ENCODE assay signal across 8 cellular contexts in the genomic region with DNA sequence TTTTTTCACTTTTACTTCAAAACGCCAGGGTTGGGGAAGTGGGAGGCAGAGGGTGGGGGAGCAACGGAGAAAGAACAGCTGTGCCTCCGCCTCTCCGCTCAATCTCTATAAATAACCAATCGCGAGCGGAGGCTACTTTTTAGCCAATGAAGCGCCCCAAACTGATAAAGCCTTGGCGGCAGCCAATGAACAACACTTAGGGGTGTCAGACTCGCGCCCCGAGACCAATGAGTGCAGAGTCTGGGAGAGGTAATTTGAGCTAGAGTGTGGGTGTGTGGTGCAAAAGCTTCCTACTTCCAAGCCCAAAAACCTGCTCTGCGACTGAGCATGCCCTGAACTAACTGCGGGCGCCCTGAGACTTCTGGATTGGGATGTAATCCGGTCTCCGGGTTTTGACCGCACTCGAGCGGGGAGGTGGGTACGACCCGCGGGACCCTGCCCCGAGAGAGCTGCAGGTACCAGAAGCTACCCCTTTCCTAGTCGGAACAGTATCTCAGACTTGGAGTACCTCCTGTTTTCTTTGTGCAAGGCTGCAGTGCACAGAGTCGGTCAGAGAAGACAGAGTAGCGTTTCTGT. TPM values are rescaled to one million over a fixed set of nuclear protein-coding genes. Genes with fewer than 3 reads are reported as not detected.
DNase-seq lines count a peak whose midpoint lies in the region; ATAC-seq, FAIRE-seq and TF ChIP-seq lines count a peak whose summit lies in the region.

No MANE protein-coding gene starts in this region.

- H3K36me3 ChIP-seq in BE2C (no peaks in the 10 kb centered on the region), liver (ENCODE audit: control insufficient read depth in 4 of 4, insufficient read depth in 3 of 4, low read depth in 1 of 4, low read length in 3 of 4) (no peaks in the 10 kb centered on the region)

- DNase-seq in BE2C, result peak; percentile 68
- DNase-seq in GM19239 (ENCODE audit: insufficient read length, low spot score), result peak; percentile 85
- peak; percentile 40 for DNase-seq in NCI-H526 treated with DMSO at 0.1 percent for 48 hours (lab: John Stamatoyannopoulos, UW)
- DNase-seq in activated CD4-positive, alpha-beta T cell treated with anti-CD3 and anti-CD28 coated beads, Interleukin-2, amount 50 U/mL, for 48 hours, result peak; percentile 85 to 90
- peak; percentile 68 to 94 (median 88) for DNase-seq in dorsolateral prefrontal cortex
- DNase-seq in stimulated activated CD4-positive, alpha-beta T cell treated with anti-CD3 and anti-CD28 coated beads, Interleukin-4, amount 100 ng/mL, for 24 hours, result peak; percentile 92

- H3K9me3 ChIP-seq in BE2C (peaks cover 4% of the 10 kb centered on the region; the same call in 1 of the 2 replicates), liver (ENCODE audit: control insufficient read depth in 4 of 4, low read length in 3 of 4) (no peaks in the 10 kb centered on the region)

- TF ChIP-seq CTCF in BE2C (IDR thresholded peaks at IDR 0.05; ENCODE audit: low read depth, low read length) (no peak), dorsolateral prefrontal cortex (IDR thresholded peaks at IDR 0.05 in 54 of 56, conservative IDR thresholded peaks at IDR 0.05 in 2 of 56; ENCODE audit: low read depth in 1 of 56, partially characterized antibody in 56 of 56) (peak in 11 of 56 donors; percentile 1 to 36 (median 10)), liver (IDR thresholded peaks at IDR 0.05; ENCODE audit: low read depth, low read length, missing input control) (no peak)

- H3K27me3 ChIP-seq in BE2C (peaks cover 18% of the 10 kb centered on the region), dorsolateral prefrontal cortex (no peaks in the 10 kb centered on the region), liver (ENCODE audit: control insufficient read depth in 4 of 4, insufficient read depth in 4 of 4, low read length in 3 of 4) (no peaks in the 10 kb centered on the region)

- WGBS in liver, result under 1% methylated on average over 27 of the region's 27 CpGs

- FAIRE-seq in GM19239 (lab: Jason Lieb, UNC), result peak; percentile 95

- peak overlapping the region; percentile 79 to 98 for H3K9ac ChIP-seq in liver (ENCODE audit: low read depth in 1 of 2, low read length in 2 of 2)

- peak in 1 of 2 donors; percentile 10 for TF ChIP-seq RAD21 in liver (IDR thresholded peaks at IDR 0.05)

- peak; percentile 74 for ATAC-seq in HG03442 (IDR thresholded peaks at IDR 0.05; ENCODE audit: unreplicated experiment)

- intact Hi-C loops in dorsolateral prefrontal cortex (cut with DNase I), result loop anchor here (5.0 kb wide), 4 partner anchors 119 to 1161 kb away; partner anchors contain the start of genes DHX36 (in 1 of the 2) and MBNL1 (in 1 of the 2)

- H3K27ac ChIP-seq in dorsolateral prefrontal cortex (peak overlapping the region; percentile 15 to 96 (median 90)), liver (ENCODE audit: low read depth in 1 of 2, low read length in 2 of 2) (peak overlapping the region; percentile 87 to 99)

- H3K4me3 ChIP-seq in BE2C (ENCODE audit: low read depth, low read length) (peak overlapping the region; percentile 79), dorsolateral prefrontal cortex (peak overlapping the region; percentile 60 to 95 (median 86)), liver (ENCODE audit: low read depth in 1 of 3, low read length in 3 of 3) (peak overlapping the region; percentile 79 to 98 (median 98))

- no peaks in the 10 kb centered on the region for H3K4me1 ChIP-seq in BE2C
- H3K4me1 ChIP-seq in liver (ENCODE audit: control insufficient read depth in 4 of 4, insufficient read depth in 4 of 4, low read length in 3 of 4), result peaks cover 7 to 43% (median 22%) of the 10 kb centered on the region in 4 donors

TF ChIP-seq in liver, 16 proteins besides CTCF, POLR2A, EP300 and RAD21:
- peak in 1 of 2 donors; percentile 38 for TF ChIP-seq EGR1 (IDR thresholded peaks at IDR 0.05; ENCODE audit: low read depth in 2 of 2)
- TF ChIP-seq, protein P1, sequence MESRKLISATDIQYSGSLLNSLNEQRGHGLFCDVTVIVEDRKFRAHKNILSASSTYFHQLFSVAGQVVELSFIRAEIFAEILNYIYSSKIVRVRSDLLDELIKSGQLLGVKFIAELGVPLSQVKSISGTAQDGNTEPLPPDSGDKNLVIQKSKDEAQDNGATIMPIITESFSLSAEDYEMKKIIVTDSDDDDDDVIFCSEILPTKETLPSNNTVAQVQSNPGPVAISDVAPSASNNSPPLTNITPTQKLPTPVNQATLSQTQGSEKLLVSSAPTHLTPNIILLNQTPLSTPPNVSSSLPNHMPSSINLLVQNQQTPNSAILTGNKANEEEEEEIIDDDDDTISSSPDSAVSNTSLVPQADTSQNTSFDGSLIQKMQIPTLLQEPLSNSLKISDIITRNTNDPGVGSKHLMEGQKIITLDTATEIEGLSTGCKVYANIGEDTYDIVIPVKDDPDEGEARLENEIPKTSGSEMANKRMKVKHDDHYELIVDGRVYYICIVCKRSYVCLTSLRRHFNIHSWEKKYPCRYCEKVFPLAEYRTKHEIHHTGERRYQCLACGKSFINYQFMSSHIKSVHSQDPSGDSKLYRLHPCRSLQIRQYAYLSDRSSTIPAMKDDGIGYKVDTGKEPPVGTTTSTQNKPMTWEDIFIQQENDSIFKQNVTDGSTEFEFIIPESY (IDR thresholded peaks at IDR 0.05), result peak; percentile 35
- TF ChIP-seq FOXA1 (IDR thresholded peaks at IDR 0.05), result no peak
- no peak for TF ChIP-seq NR2F2 (IDR thresholded peaks at IDR 0.05)
- TF ChIP-seq REST (IDR thresholded peaks at IDR 0.05), result peak; percentile 88
- TF ChIP-seq SP1 (IDR thresholded peaks at IDR 0.05), result peak; percentile 97
- TF ChIP-seq YY1 (IDR thresholded peaks at IDR 0.05), result peak; percentile 34
- TF ChIP-seq HNF4G (IDR thresholded peaks at IDR 0.05), result no peak
- no peak for TF ChIP-seq ATF3 (IDR thresholded peaks at IDR 0.05)
- no peak for TF ChIP-seq FOXA2 (IDR thresholded peaks at IDR 0.05)
- TF ChIP-seq MAX (IDR thresholded peaks at IDR 0.05), result peak; percentile 69
- TF ChIP-seq RXRA (IDR thresholded peaks at IDR 0.05), result peak; percentile 27 to 32
- TF ChIP-seq JUND (IDR thresholded peaks at IDR 0.05), result peak; percentile 36 to 38
- no peak for TF ChIP-seq GABPA (IDR thresholded peaks at IDR 0.05 in 1 of 2, conservative IDR thresholded peaks at IDR 0.05 in 1 of 2)
- peak; percentile 24 to 57 for TF ChIP-seq HNF4A (conservative IDR thresholded peaks at IDR 0.05)
- TF ChIP-seq TAF1 (conservative IDR thresholded peaks at IDR 0.05), result peak; percentile 57

RNA-seq across cellular contexts. Expression of gene RAP2B, which starts 0.8 kb away (rescaled TPM):
- 0.28 TPM for polyA plus RNA-seq in BE2C (2012; ENCODE audit: insufficient read depth, insufficient read length, low read depth)
- 10 to 100 TPM in 89 of 120 experiments, 1 to 10 TPM in 31; 6.1 to 17.8 (median 11.3) TPM for total RNA-seq in dorsolateral prefrontal cortex
- 1 to 10 TPM; 3.9 to 7.8 TPM for total RNA-seq in liver
- polyA plus RNA-seq in liver, result 1 to 10 TPM; 1.3 to 2.4 TPM

Comparison
In these comparisons a context has a peak if more than half of its experiments do, and no peak if none do; other contexts are left out.
1. Peak in every context shown above with its lines: DNase-seq, ATAC-seq, H3K4me3 ChIP-seq and H3K27ac ChIP-seq.
2. DNase-seq: peak in every context shown above with its lines; median percentile 92 in stimulated activated CD4-positive, alpha-beta T cell treated with anti-CD3 and anti-CD28 coated beads, Interleukin-4, amount 100 ng/mL, for 24 hours; 88 in dorsolateral prefrontal cortex; 88 in activated CD4-positive, alpha-beta T cell treated with anti-CD3 and anti-CD28 coated beads, Interleukin-2, amount 50 U/mL, for 48 hours; 85 in GM19239; 68 in BE2C; 40 in NCI-H526 treated with DMSO at 0.1 percent for 48 hours.